Comparison of ENCODE assay signal across 8 cellular contexts in genomic region chr10:133308431-133309110, GRCh38. TPM values are rescaled to one million over a fixed set of nuclear protein-coding genes. Genes with fewer than 3 reads are reported as not detected.
DNase-seq lines count a peak whose midpoint lies in the region; ATAC-seq and TF ChIP-seq lines count a peak whose summit lies in the region.

TSS of gene TUBGCP2 (minus strand) at chr10:133308872. CDS start at chr10:133302941, 5,931 bp downstream.
TSS of gene ZNF511 (plus strand) at chr10:133308914. CDS start at chr10:133308944, 30 bp downstream.

- H3K4me3 Mint-ChIP-seq in activated naive CD8-positive, alpha-beta T cell treated with anti-CD3 and anti-CD28 coated beads, Interleukin-2, amount 50 U/mL, for 24 hours = peak within 1 kb of the TSS; percentile 98
- H3K4me3 Mint-ChIP-seq in type B pancreatic cell = peak within 1 kb of the TSS; percentile 100

- intact Hi-C loops in cardiac septum (cut with DNase I) (loop anchor here (5.0 kb wide), 2 partner anchors 46 to 64 kb away; partner anchors contain the start of gene ECHS1), posterior vena cava (cut with DNase I) (no loop called here)

- peaks cover 18% of the 10 kb centered on the region for H3K4me1 ChIP-seq in Karpas-422 (ENCODE audit: low read length)

- H3K9me3 ChIP-seq in Karpas-422 (ENCODE audit: low read length) = no peaks in the 10 kb centered on the region

- H3K79me2 ChIP-seq in Karpas-422 (ENCODE audit: low read length) = peaks cover 51% of the 10 kb centered on the region

- no peaks in the 10 kb centered on the region for H3K9me3 Mint-ChIP-seq in activated naive CD8-positive, alpha-beta T cell treated with anti-CD3 and anti-CD28 coated beads, Interleukin-2, amount 50 U/mL, for 24 hours
- no peaks in the 10 kb centered on the region for H3K9me3 Mint-ChIP-seq in type B pancreatic cell

- H3K9ac ChIP-seq in Karpas-422 (ENCODE audit: low read length) = peak within 1 kb of the TSS; percentile 96

- peak; percentile 69 for ATAC-seq in GM21825 (IDR thresholded peaks at IDR 0.05; ENCODE audit: unreplicated experiment)
- ATAC-seq in activated naive CD8-positive, alpha-beta T cell treated with anti-CD3 and anti-CD28 coated beads, Interleukin-2, amount 50 U/mL, for 24 hours = peak; percentile 79

- DNase-seq in GM04504 (ENCODE audit: low read depth) (peak; percentile 69), Karpas-422 (peak; percentile 95), T follicular helper cell (ENCODE audit: low read depth) (peak; percentile 82), cardiac septum (ENCODE audit: low spot score) (peak; percentile 93), posterior vena cava (ENCODE audit: low spot score) (peak; percentile 97), type B pancreatic cell (ENCODE audit: extremely low spot score, unreplicated experiment) (peak; percentile 92)
- peak; percentile 93 for DNase-seq in activated naive CD8-positive, alpha-beta T cell treated with anti-CD3 and anti-CD28 coated beads, Interleukin-2, amount 50 U/mL, for 24 hours

- peak within 1 kb of the TSS; percentile 91 for H3K4me2 ChIP-seq in Karpas-422 (ENCODE audit: low read depth, low read length, poor library complexity, severe bottlenecking)

- H3K9me2 ChIP-seq in Karpas-422 (replicated peaks; ENCODE audit: insufficient read depth, low read length) = no peaks in the 10 kb centered on the region

- peak within 1 kb of the TSS; percentile 99 for H3K27ac Mint-ChIP-seq in activated naive CD8-positive, alpha-beta T cell treated with anti-CD3 and anti-CD28 coated beads, Interleukin-2, amount 50 U/mL, for 24 hours
- peak within 1 kb of the TSS; percentile 100 for H3K27ac Mint-ChIP-seq in type B pancreatic cell

- no peak for TF ChIP-seq CTCF in type B pancreatic cell (conservative IDR thresholded peaks at IDR 0.05)

- peaks cover 16% of the 10 kb centered on the region for H3K36me3 ChIP-seq in Karpas-422 (ENCODE audit: insufficient read depth, low read length)

- H3K4me1 Mint-ChIP-seq in activated naive CD8-positive, alpha-beta T cell treated with anti-CD3 and anti-CD28 coated beads, Interleukin-2, amount 50 U/mL, for 24 hours = peaks cover 37% of the 10 kb centered on the region
- peaks cover 19% of the 10 kb centered on the region for H3K4me1 Mint-ChIP-seq in type B pancreatic cell (ENCODE audit: unreplicated experiment)

- H3K27ac ChIP-seq in Karpas-422 (ENCODE audit: low read length) = peak within 1 kb of the TSS; percentile 81

- 0 out of 2 replicates have a peak within 1 kb of the TSS, but pooled peaks have one; percentile 89 for H2AFZ ChIP-seq in Karpas-422 (ENCODE audit: low read length)

- H3K36me3 Mint-ChIP-seq in activated naive CD8-positive, alpha-beta T cell treated with anti-CD3 and anti-CD28 coated beads, Interleukin-2, amount 50 U/mL, for 24 hours (ENCODE audit: low read depth) = peaks cover 26% of the 10 kb centered on the region
- peaks cover 7% of the 10 kb centered on the region for H3K36me3 Mint-ChIP-seq in type B pancreatic cell

- peak within 1 kb of the TSS; percentile 96 for H3K4me3 ChIP-seq in Karpas-422 (ENCODE audit: low read length)

- no peaks in the 10 kb centered on the region for H3K27me3 ChIP-seq in Karpas-422 (ENCODE audit: low read length)

- H3K27me3 Mint-ChIP-seq in activated naive CD8-positive, alpha-beta T cell treated with anti-CD3 and anti-CD28 coated beads, Interleukin-2, amount 50 U/mL, for 24 hours = peaks cover 2% of the 10 kb centered on the region
- H3K27me3 Mint-ChIP-seq in type B pancreatic cell = peaks cover 5% of the 10 kb centered on the region

- H4K20me1 ChIP-seq in Karpas-422 (ENCODE audit: insufficient read depth, low read depth, low read length) = peaks cover 34% of the 10 kb centered on the region; the same call in 1 of the 2 replicates

RNA-seq across cellular contexts. Expression of gene TUBGCP2, which starts in this region (rescaled TPM):
- 21.4 and 29.5 TPM in 2 replicates for total RNA-seq in Karpas-422 (2014; rRNA removed; shearing (Covaris generic); ENCODE audit: low replicate concordance)
- total RNA-seq in cardiac septum = 39.4 TPM
- 10 to 100 TPM; 35.7 to 36.0 TPM for total RNA-seq in posterior vena cava
- total RNA-seq in type B pancreatic cell (ENCODE audit: low replicate concordance) = 57.9 and 58.6 TPM in 2 replicates

RNA-seq across cellular contexts. Expression of gene ZNF511, which starts in this region (rescaled TPM):
- total RNA-seq in Karpas-422 (2014; rRNA removed; shearing (Covaris generic); ENCODE audit: low replicate concordance) = 14.0 and 38.6 TPM in 2 replicates
- total RNA-seq in cardiac septum = 34.4 TPM
- 10 to 100 TPM; 27.4 to 30.7 TPM for total RNA-seq in posterior vena cava
- total RNA-seq in type B pancreatic cell (ENCODE audit: low replicate concordance) = 39.7 and 51.9 TPM in 2 replicates

Comparison
In these comparisons a context has a peak if more than half of its experiments do, and no peak if none do; other contexts are left out.
1. Peak in every context shown above with its lines: DNase-seq, ATAC-seq, H3K4me3 ChIP-seq and H3K27ac ChIP-seq.